ENCODE assay signal across 1 cellular context in the genomic region with DNA sequence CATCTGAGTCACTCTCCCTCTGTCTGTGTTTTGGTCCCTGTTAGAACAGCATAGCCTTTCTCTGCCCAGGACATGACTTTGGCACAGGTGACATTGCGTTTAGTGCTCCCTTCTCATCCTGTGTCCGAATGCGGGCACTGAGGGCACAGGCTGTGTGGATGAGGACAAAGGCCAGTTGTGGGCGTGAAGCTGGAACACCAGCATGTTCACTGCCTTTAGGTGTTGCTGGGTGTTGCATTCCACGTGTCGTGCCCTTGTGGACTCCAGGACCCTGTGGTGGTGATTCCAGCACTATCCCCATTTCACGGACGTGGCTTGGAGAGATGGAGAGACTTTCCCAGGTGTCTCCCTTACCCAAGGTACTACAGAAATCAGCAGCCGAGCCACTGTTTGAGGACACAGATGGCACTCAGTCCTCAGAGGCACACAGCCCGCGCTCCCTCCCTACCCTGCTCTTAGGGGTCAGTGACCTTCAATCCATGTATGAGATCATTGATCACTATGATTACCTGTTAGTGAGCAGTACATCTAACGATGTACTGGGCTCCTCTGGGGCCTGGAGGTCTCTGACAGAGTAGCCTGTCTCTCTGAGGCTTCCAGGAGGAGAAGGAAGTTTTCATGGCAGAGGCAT.
TF ChIP-seq lines count a peak whose summit lies in the region.

No MANE protein-coding gene starts in this region.

TF ChIP-seq in GM12891, 5 proteins besides CTCF, POLR2A, EP300 and RAD21:
- TF ChIP-seq POLR2AphosphoS5 (IDR thresholded peaks at IDR 0.05; ENCODE audit: low read depth, low read length) (no peak), TAF1 (IDR thresholded peaks at IDR 0.05; ENCODE audit: low read depth, low read length) (no peak), POU2F2 (IDR thresholded peaks at IDR 0.05; ENCODE audit: low read depth, low read length) (no peak), SPI1 (IDR thresholded peaks at IDR 0.05; ENCODE audit: low read depth, low read length) (no peak), PAX5 (IDR thresholded peaks at IDR 0.05; ENCODE audit: insufficient read depth, low read length, severe bottlenecking) (no peak)
TF ChIP-seq in GM12891: peak in this region for 0.
